In genomic region chr18:22465859-22466602, GRCh38 we compare ENCODE assay signal across 1 cellular context.
TF ChIP-seq lines count a peak whose summit lies in the region.

No MANE protein-coding gene starts in this region.

TF ChIP-seq in K562, 482 proteins besides CTCF, POLR2A, EP300 and RAD21 (continued from another document and continues in another):
- TF ChIP-seq MGA (IDR thresholded peaks at IDR 0.05) (peak; percentile 77), RFX5 (IDR thresholded peaks at IDR 0.05; ENCODE audit: low read depth, low read length) (no peak), POLR3A (IDR thresholded peaks at IDR 0.05; ENCODE audit: borderline replicate concordance, extremely low read depth, insufficient read depth, insufficient read length) (no peak), TRIM25 (IDR thresholded peaks at IDR 0.05; ENCODE audit: borderline replicate concordance) (no peak), SMAD4 (CRISPR knock-in tag; conservative IDR thresholded peaks at IDR 0.05) (peak; percentile 76), ZNF407 (IDR thresholded peaks at IDR 0.05; ENCODE audit: low read depth) (no peak), ZBTB49 (CRISPR knock-in tag; IDR thresholded peaks at IDR 0.05; ENCODE audit: borderline replicate concordance) (no peak), SMARCB1 (IDR thresholded peaks at IDR 0.05; ENCODE audit: insufficient read length, low read depth) (no peak), THRA (IDR thresholded peaks at IDR 0.05) (no peak), ZNF639 (CRISPR knock-in tag; conservative IDR thresholded peaks at IDR 0.05 in 1 of 2, IDR thresholded peaks at IDR 0.05 in 1 of 2) (peak in 1 of 2 experiments; percentile 67; a peak in 1 of 4 replicates), NFYB (IDR thresholded peaks at IDR 0.05; ENCODE audit: extremely low read depth, insufficient read length) (no peak), ETV1 (tag; conservative IDR thresholded peaks at IDR 0.05; ENCODE audit: low read depth) (no peak), FOXK2 (conservative IDR thresholded peaks at IDR 0.05 in 1 of 2, IDR thresholded peaks at IDR 0.05 in 1 of 2; ENCODE audit: low read depth in 2 of 2) (peak; percentile 91 to 92), NR3C1 (CRISPR knock-in tag; IDR thresholded peaks at IDR 0.05) (no peak), MECOM (CRISPR knock-in tag; IDR thresholded peaks at IDR 0.05) (no peak), E2F1 (CRISPR knock-in tag; IDR thresholded peaks at IDR 0.05) (no peak), NR2C1 (IDR thresholded peaks at IDR 0.05) (no peak), NR2C1 (tag; IDR thresholded peaks at IDR 0.05) (no peak; the same call in 1 of the 2 replicates), IRF9 (tag; IDR thresholded peaks at IDR 0.05) (no peak)
